8 cellular contexts compared by ENCODE assay signal in genomic region chr3:125374996-125375941, GRCh38. TPM values are rescaled to one million over a fixed set of nuclear protein-coding genes. Genes with fewer than 3 reads are reported as not detected.
DNase-seq lines count a peak whose midpoint lies in the region; ATAC-seq and TF ChIP-seq lines count a peak whose summit lies in the region.

Gene ZNF148 (minus strand): TSS chr3:125375325. CDS start chr3:125313640, 61,685 bp downstream.

- peaks cover 0 to 3% (median 0%) of the 10 kb centered on the region in 5 donors for H3K27me3 Mint-ChIP-seq in naive thymus-derived CD4-positive, alpha-beta T cell
- H3K27me3 Mint-ChIP-seq in stimulated activated memory B cell treated with anti-CD40 and anti-IgM and Interleukin-4, amounts not matched to agents 10 μg/mL and 1 μg/mL and 100 μg/mL, for 72 hours, result no peaks in the 10 kb centered on the region

- peaks cover 27 to 59% (median 48%) of the 10 kb centered on the region in 7 donors for H3K4me1 Mint-ChIP-seq in naive thymus-derived CD4-positive, alpha-beta T cell
- peaks cover 45% of the 10 kb centered on the region for H3K4me1 Mint-ChIP-seq in stimulated activated memory B cell treated with anti-CD40 and anti-IgM and Interleukin-4, amounts not matched to agents 10 μg/mL and 1 μg/mL and 100 μg/mL, for 72 hours

- no peaks in the 10 kb centered on the region for H4K20me1 ChIP-seq in fibroblast of lung (ENCODE audit: control insufficient read depth, extremely low read depth, insufficient read depth, low read length)

- CTCF ChIA-PET in naive thymus-derived CD4-positive, alpha-beta T cell (lab: Charles Lee), result no interaction called here

- peak within 1 kb of the TSS; percentile 90 for H3K9ac ChIP-seq in fibroblast of lung (ENCODE audit: insufficient read depth, low read length)

- H3K4me1 ChIP-seq in fibroblast of lung (ENCODE audit: control insufficient read depth, extremely low read depth, insufficient read depth, low read length), result no peaks in the 10 kb centered on the region
- H3K4me1 ChIP-seq in naive thymus-derived CD4-positive, alpha-beta T cell (ENCODE audit: control insufficient read depth in 2 of 2, insufficient read depth in 2 of 2, low read length in 2 of 2), result peaks cover 10 to 19% of the 10 kb centered on the region in 2 donors

- H3K9me3 ChIP-seq in fibroblast of lung (ENCODE audit: control insufficient read depth, insufficient read depth, low read depth, low read length), result no peaks in the 10 kb centered on the region
- H3K9me3 ChIP-seq in naive thymus-derived CD4-positive, alpha-beta T cell (ENCODE audit: control insufficient read depth in 2 of 3, low read length in 3 of 3), result no peaks in the 10 kb centered on the region

- peaks cover 0 to 17% (median 1%) of the 10 kb centered on the region in 5 donors for H3K36me3 Mint-ChIP-seq in naive thymus-derived CD4-positive, alpha-beta T cell
- H3K36me3 Mint-ChIP-seq in stimulated activated memory B cell treated with anti-CD40 and anti-IgM and Interleukin-4, amounts not matched to agents 10 μg/mL and 1 μg/mL and 100 μg/mL, for 72 hours, result no peaks in the 10 kb centered on the region

- peaks cover 45% of the 10 kb centered on the region for H3K79me2 ChIP-seq in fibroblast of lung (ENCODE audit: control insufficient read depth, insufficient read depth, low read length)

- intact Hi-C loops in naive thymus-derived CD4-positive, alpha-beta T cell (cut with micrococcal nuclease), result loop anchor here (1.0 to 10.0 kb wide), 19 partner anchors 18 to 1790 kb away; partner anchors contain the start of genes OSBPL11 (in 2 of the 2), SNX4 (in 2 of the 2), UMPS (in 2 of the 2) and CHCHD6 (in 1 of the 2)

- no peaks in the 10 kb centered on the region for H3K27me3 ChIP-seq in fibroblast of lung (ENCODE audit: control insufficient read depth, insufficient read depth, low read length)
- H3K27me3 ChIP-seq in naive thymus-derived CD4-positive, alpha-beta T cell (ENCODE audit: control insufficient read depth in 2 of 2, insufficient read depth in 2 of 2, low read length in 2 of 2), result no peaks in the 10 kb centered on the region

- peak within 1 kb of the TSS; percentile 85 to 99 (median 97) for H3K27ac Mint-ChIP-seq in naive thymus-derived CD4-positive, alpha-beta T cell
- H3K27ac Mint-ChIP-seq in stimulated activated memory B cell treated with anti-CD40 and anti-IgM and Interleukin-4, amounts not matched to agents 10 μg/mL and 1 μg/mL and 100 μg/mL, for 72 hours, result peak within 1 kb of the TSS; percentile 99

- peak within 1 kb of the TSS; percentile 86 for H3K27ac ChIP-seq in fibroblast of lung (ENCODE audit: insufficient read depth, low read length)
- peak within 1 kb of the TSS; percentile 88 for H3K27ac ChIP-seq in naive thymus-derived CD4-positive, alpha-beta T cell (ENCODE audit: low read depth, low read length)

- H3K4me2 ChIP-seq in fibroblast of lung (ENCODE audit: extremely low read depth, insufficient read depth, low read length), result peak within 1 kb of the TSS; percentile 99

- POLR2A ChIA-PET in naive thymus-derived CD4-positive, alpha-beta T cell (lab: Charles Lee), result interaction anchor here (0.7 to 2.5 kb wide), 16 partner anchors 9 to 323 kb away, joined by 3 to 30 read pairs (median 4); partner anchors contain the start of genes OSBPL11 and SNX4

- no peaks in the 10 kb centered on the region for H3K36me3 ChIP-seq in fibroblast of lung (ENCODE audit: control insufficient read depth, insufficient read depth, low read length)
- peaks cover 0 to 4% (median 0%) of the 10 kb centered on the region in 3 experiments for H3K36me3 ChIP-seq in naive thymus-derived CD4-positive, alpha-beta T cell (ENCODE audit: control insufficient read depth in 2 of 3, insufficient read depth in 3 of 3, low read length in 3 of 3)

- H2AFZ ChIP-seq in fibroblast of lung (ENCODE audit: low read length), result peak within 1 kb of the TSS; percentile 81

- DNase-seq in DMS53 treated with DMSO at 0.1 percent for 48 hours (lab: John Stamatoyannopoulos, UW; ENCODE audit: unreplicated experiment) (peak; percentile 56), Kasumi-1 (lab: John Stamatoyannopoulos, UW) (peak; percentile 80 to 86), RPMI8226 (peak; percentile 93), fibroblast of lung (ENCODE audit: low read depth in 2 of 2) (peak; percentile 88 to 89)
- peak; percentile 80 to 88 for DNase-seq in activated T-helper 1 cell treated with anti-CD3 and anti-CD28 coated beads, Interleukin-2, amount 50 U/mL, for 16 hours (ENCODE audit: low read depth in 1 of 2, low spot score in 1 of 2)
- peak; percentile 86 to 94 (median 92) for DNase-seq in naive thymus-derived CD4-positive, alpha-beta T cell

- peak within 1 kb of the TSS; percentile 76 to 94 (median 88) for H3K4me3 ChIP-seq in fibroblast of lung (replicated peaks in 1 of 4; ENCODE audit: control extremely low read depth in 1 of 4, insufficient read depth in 1 of 4, low read depth in 3 of 4, low read length in 4 of 4)
- H3K4me3 ChIP-seq in naive thymus-derived CD4-positive, alpha-beta T cell (ENCODE audit: low read length), result peak within 1 kb of the TSS; percentile 98

- no peak for TF ChIP-seq CTCF in fibroblast of lung (conservative IDR thresholded peaks at IDR 0.05 in 1 of 2, IDR thresholded peaks at IDR 0.05 in 1 of 2; ENCODE audit: low read depth in 1 of 2, low read length in 2 of 2)

- peak within 1 kb of the TSS; percentile 94 to 100 (median 96) for H3K4me3 Mint-ChIP-seq in naive thymus-derived CD4-positive, alpha-beta T cell
- peak within 1 kb of the TSS; percentile 99 for H3K4me3 Mint-ChIP-seq in stimulated activated memory B cell treated with anti-CD40 and anti-IgM and Interleukin-4, amounts not matched to agents 10 μg/mL and 1 μg/mL and 100 μg/mL, for 72 hours

- ATAC-seq in GM21786 (IDR thresholded peaks at IDR 0.05; ENCODE audit: unreplicated experiment), result peak; percentile 89
- peak; percentile 99 for ATAC-seq in naive thymus-derived CD4-positive, alpha-beta T cell
- peak; percentile 97 for ATAC-seq in stimulated activated memory B cell treated with anti-CD40 and anti-IgM and Interleukin-4, amounts not matched to agents 10 μg/mL and 1 μg/mL and 100 μg/mL, for 72 hours

- H3K9me3 Mint-ChIP-seq in naive thymus-derived CD4-positive, alpha-beta T cell, result peaks cover 0 to 2% (median 0%) of the 10 kb centered on the region in 11 donors
- no peaks in the 10 kb centered on the region for H3K9me3 Mint-ChIP-seq in stimulated activated memory B cell treated with anti-CD40 and anti-IgM and Interleukin-4, amounts not matched to agents 10 μg/mL and 1 μg/mL and 100 μg/mL, for 72 hours

RNA-seq across cellular contexts. Expression of gene ZNF148, which starts in this region (rescaled TPM):
- total RNA-seq in fibroblast of lung, result 33.6 and 41.3 TPM in 2 replicates
- polyA plus RNA-seq in fibroblast of lung, result 27.7 and 37.7 TPM in 2 replicates
- polyA plus RNA-seq in fibroblast of lung (2012), result 17.4 and 22.4 TPM in 2 replicates
- 17.3 and 23.4 TPM in 2 replicates for polyA minus RNA-seq in fibroblast of lung (ENCODE audit: low replicate concordance)
- total RNA-seq in naive thymus-derived CD4-positive, alpha-beta T cell, result 10 to 100 TPM; 36.3 to 69.6 (median 53.2) TPM
- 100 to 1,000 TPM in 1 of 2 donors, 10 to 100 TPM in 1; 90.4 to 101 TPM for polyA plus RNA-seq in naive thymus-derived CD4-positive, alpha-beta T cell

Comparison
In these comparisons a context has a peak if more than half of its experiments do, and no peak if none do; other contexts are left out.
1. Peak in every context shown above with its lines: DNase-seq, ATAC-seq, H3K4me3 ChIP-seq and H3K27ac ChIP-seq.